1 cellular context compared by ENCODE assay signal in the genomic region with DNA sequence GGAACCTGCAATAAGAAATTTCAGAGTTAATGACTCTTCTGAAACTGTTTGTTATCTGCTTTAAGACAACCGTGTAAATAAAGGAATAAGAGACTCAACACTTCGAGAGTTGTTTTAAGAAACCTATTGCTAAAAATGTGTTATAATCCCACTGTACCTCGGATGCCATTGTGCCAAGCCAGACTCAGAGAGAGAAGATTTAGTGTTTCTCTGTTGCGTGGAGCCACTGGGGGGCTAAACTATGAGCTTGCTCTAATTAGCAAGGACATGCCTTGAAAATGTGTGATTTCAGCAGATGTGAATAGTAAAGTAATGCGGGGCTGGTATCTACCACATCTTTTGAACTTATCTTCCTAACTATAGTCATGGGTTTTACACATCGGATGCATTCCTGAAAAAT.
TF ChIP-seq lines count a peak whose summit lies in the region.

No MANE protein-coding gene starts in this region.

TF ChIP-seq in WTC11, 78 proteins besides CTCF, POLR2A, EP300 and RAD21 (continued from another document):
- TF ChIP-seq, protein P1, sequence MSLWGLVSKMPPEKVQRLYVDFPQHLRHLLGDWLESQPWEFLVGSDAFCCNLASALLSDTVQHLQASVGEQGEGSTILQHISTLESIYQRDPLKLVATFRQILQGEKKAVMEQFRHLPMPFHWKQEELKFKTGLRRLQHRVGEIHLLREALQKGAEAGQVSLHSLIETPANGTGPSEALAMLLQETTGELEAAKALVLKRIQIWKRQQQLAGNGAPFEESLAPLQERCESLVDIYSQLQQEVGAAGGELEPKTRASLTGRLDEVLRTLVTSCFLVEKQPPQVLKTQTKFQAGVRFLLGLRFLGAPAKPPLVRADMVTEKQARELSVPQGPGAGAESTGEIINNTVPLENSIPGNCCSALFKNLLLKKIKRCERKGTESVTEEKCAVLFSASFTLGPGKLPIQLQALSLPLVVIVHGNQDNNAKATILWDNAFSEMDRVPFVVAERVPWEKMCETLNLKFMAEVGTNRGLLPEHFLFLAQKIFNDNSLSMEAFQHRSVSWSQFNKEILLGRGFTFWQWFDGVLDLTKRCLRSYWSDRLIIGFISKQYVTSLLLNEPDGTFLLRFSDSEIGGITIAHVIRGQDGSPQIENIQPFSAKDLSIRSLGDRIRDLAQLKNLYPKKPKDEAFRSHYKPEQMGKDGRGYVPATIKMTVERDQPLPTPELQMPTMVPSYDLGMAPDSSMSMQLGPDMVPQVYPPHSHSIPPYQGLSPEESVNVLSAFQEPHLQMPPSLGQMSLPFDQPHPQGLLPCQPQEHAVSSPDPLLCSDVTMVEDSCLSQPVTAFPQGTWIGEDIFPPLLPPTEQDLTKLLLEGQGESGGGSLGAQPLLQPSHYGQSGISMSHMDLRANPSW (CRISPR knock-in tag; conservative IDR thresholded peaks at IDR 0.05; ENCODE audit: low read depth): no peak
- TF ChIP-seq, protein P2, sequence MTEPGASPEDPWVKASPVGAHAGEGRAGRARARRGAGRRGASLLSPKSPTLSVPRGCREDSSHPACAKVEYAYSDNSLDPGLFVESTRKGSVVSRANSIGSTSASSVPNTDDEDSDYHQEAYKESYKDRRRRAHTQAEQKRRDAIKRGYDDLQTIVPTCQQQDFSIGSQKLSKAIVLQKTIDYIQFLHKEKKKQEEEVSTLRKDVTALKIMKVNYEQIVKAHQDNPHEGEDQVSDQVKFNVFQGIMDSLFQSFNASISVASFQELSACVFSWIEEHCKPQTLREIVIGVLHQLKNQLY (CRISPR knock-in tag; IDR thresholded peaks at IDR 0.05): no peak
- TF ChIP-seq, protein P3, sequence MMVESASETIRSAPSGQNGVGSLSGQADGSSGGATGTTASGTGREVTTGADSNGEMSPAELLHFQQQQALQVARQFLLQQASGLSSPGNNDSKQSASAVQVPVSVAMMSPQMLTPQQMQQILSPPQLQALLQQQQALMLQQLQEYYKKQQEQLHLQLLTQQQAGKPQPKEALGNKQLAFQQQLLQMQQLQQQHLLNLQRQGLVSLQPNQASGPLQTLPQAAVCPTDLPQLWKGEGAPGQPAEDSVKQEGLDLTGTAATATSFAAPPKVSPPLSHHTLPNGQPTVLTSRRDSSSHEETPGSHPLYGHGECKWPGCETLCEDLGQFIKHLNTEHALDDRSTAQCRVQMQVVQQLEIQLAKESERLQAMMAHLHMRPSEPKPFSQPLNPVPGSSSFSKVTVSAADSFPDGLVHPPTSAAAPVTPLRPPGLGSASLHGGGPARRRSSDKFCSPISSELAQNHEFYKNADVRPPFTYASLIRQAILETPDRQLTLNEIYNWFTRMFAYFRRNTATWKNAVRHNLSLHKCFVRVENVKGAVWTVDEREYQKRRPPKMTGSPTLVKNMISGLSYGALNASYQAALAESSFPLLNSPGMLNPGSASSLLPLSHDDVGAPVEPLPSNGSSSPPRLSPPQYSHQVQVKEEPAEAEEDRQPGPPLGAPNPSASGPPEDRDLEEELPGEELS (CRISPR knock-in tag; IDR thresholded peaks at IDR 0.05): no peak
